In the genomic region with DNA sequence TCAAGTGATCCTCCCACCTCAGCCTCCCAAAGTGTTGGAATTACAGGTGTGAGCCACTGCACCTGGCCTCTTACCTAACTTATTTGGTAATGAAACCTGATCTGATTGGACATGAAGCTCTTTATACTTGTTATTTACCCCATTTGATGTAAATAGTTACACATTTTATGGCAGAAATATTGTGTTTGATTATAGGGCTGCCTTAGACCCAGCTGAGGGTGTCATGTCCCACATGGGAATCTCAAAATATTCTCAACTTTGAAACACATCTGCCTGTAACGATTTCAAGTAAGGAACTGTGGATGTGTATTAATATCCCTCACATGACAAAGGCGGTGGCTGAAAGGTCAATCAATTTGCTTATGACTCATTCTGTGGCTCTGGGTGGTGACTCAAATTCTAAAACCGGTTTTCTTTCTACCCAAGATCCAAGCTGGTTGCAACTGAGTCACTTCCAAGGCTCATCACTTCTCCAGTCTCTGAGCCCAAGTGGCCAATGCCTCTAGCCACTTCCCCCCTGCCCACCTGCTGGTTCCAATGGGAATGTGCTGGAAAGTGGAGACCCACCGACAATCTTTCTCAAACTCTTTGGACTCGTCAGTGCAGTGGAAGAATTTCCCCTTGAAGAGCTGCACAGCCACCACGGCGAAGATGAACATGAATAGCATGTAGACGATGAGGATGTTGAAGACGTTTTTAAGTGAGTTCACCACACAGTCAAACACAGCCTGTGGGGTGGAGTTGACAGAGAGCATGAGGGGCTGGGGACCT, we compare ENCODE assay signal across 8 cellular contexts.
A peak's percentile ranks its signal among the peaks of the same experiment; 100 is the strongest.
DNase-seq lines count a peak whose midpoint lies in the region; ATAC-seq and TF ChIP-seq lines count a peak whose summit lies in the region.

No MANE protein-coding gene starts in this region.

- intact Hi-C loops in posterior vena cava (cut with DNase I) = loop anchor here (5.0 kb wide), 3 partner anchors 49 to 284 kb away; no protein-coding TSS in a partner anchor

- peak; percentile 11 for TF ChIP-seq CTCF in neural crest cell (conservative IDR thresholded peaks at IDR 0.05)

- no peak overlapping the region for H3K9ac ChIP-seq in Karpas-422 (ENCODE audit: low read length)

- peaks cover 19% of the 10 kb centered on the region for H3K4me1 ChIP-seq in Karpas-422 (ENCODE audit: low read length)

- H3K4me2 ChIP-seq in Karpas-422 (ENCODE audit: low read depth, low read length, poor library complexity, severe bottlenecking) = peak overlapping the region; percentile 63

- no peak overlapping the region; the same call in 1 of the 2 replicates for H2AFZ ChIP-seq in Karpas-422 (ENCODE audit: low read length)

- H4K20me1 ChIP-seq in Karpas-422 (ENCODE audit: insufficient read depth, low read depth, low read length) = no peaks in the 10 kb centered on the region

- H3K4me3 Mint-ChIP-seq in activated naive CD8-positive, alpha-beta T cell treated with anti-CD3 and anti-CD28 coated beads for 36 hours = peak overlapping the region; percentile 42
- H3K4me3 Mint-ChIP-seq in neural crest cell = no peak overlapping the region

- H3K9me2 ChIP-seq in Karpas-422 (replicated peaks; ENCODE audit: insufficient read depth, low read length) = no peaks in the 10 kb centered on the region

- H3K36me3 ChIP-seq in Karpas-422 (ENCODE audit: insufficient read depth, low read length) = no peaks in the 10 kb centered on the region

- peaks cover 4% of the 10 kb centered on the region for H3K9me3 Mint-ChIP-seq in activated naive CD8-positive, alpha-beta T cell treated with anti-CD3 and anti-CD28 coated beads for 36 hours
- H3K9me3 Mint-ChIP-seq in neural crest cell = peaks cover 4% of the 10 kb centered on the region

- H3K27ac ChIP-seq in Karpas-422 (ENCODE audit: low read length) = peak overlapping the region; percentile 30

- DNase-seq in Caki2 (ENCODE audit: low read depth) (peak; percentile 75), Karpas-422 (peak; percentile 82), neural crest cell (ENCODE audit: low read depth, low spot score) (no peak), posterior vena cava (ENCODE audit: low spot score) (no peak), epidermal melanocyte (ENCODE audit: insufficient read length, low spot score) (no peak), HuH-7.5 (ENCODE audit: low spot score) (no peak)
- peak; percentile 46 for DNase-seq in activated naive CD8-positive, alpha-beta T cell treated with anti-CD3 and anti-CD28 coated beads for 36 hours

- H3K27me3 Mint-ChIP-seq in activated naive CD8-positive, alpha-beta T cell treated with anti-CD3 and anti-CD28 coated beads for 36 hours = peaks cover 30% of the 10 kb centered on the region
- peaks cover 35% of the 10 kb centered on the region for H3K27me3 Mint-ChIP-seq in neural crest cell (ENCODE audit: low read depth)

- peak; percentile 73 for ATAC-seq in GM21423 (IDR thresholded peaks at IDR 0.05; ENCODE audit: unreplicated experiment)

- H3K79me2 ChIP-seq in Karpas-422 (ENCODE audit: low read length) = no peaks in the 10 kb centered on the region

- H3K27ac Mint-ChIP-seq in activated naive CD8-positive, alpha-beta T cell treated with anti-CD3 and anti-CD28 coated beads for 36 hours = peak overlapping the region; percentile 88
- H3K27ac Mint-ChIP-seq in neural crest cell (ENCODE audit: unreplicated experiment) = no peak overlapping the region

- no peaks in the 10 kb centered on the region for H3K9me3 ChIP-seq in Karpas-422 (ENCODE audit: low read length)

- in situ Hi-C loops in Caki2 (cut with HindIII; ENCODE audit: low pct_unique_long_range_greater_than_20kb, low sequenced_read_pairs) = no loop called here

- H3K4me1 Mint-ChIP-seq in activated naive CD8-positive, alpha-beta T cell treated with anti-CD3 and anti-CD28 coated beads for 36 hours = peaks cover 16% of the 10 kb centered on the region
- H3K4me1 Mint-ChIP-seq in neural crest cell = no peaks in the 10 kb centered on the region

- no peaks in the 10 kb centered on the region for H3K27me3 ChIP-seq in Karpas-422 (ENCODE audit: low read length)

- H3K36me3 Mint-ChIP-seq in activated naive CD8-positive, alpha-beta T cell treated with anti-CD3 and anti-CD28 coated beads for 36 hours = peaks cover 6% of the 10 kb centered on the region
- H3K36me3 Mint-ChIP-seq in neural crest cell (ENCODE audit: low read depth) = no peaks in the 10 kb centered on the region

- peak overlapping the region; percentile 40; the same call in 1 of the 2 replicates for H3K4me3 ChIP-seq in Karpas-422 (ENCODE audit: low read length)

Comparison
In these comparisons a context has a peak if more than half of its experiments do, and no peak if none do; other contexts are left out.
1. DNase-seq: peak in Caki2 (single experiment), Karpas-422 (single experiment) and activated naive CD8-positive, alpha-beta T cell treated with anti-CD3 and anti-CD28 coated beads for 36 hours (single experiment); none in neural crest cell (single experiment), posterior vena cava (single experiment), epidermal melanocyte (single experiment) and HuH-7.5 (single experiment).